Comparison of ENCODE assay signal across 14 cellular contexts in the genomic region with DNA sequence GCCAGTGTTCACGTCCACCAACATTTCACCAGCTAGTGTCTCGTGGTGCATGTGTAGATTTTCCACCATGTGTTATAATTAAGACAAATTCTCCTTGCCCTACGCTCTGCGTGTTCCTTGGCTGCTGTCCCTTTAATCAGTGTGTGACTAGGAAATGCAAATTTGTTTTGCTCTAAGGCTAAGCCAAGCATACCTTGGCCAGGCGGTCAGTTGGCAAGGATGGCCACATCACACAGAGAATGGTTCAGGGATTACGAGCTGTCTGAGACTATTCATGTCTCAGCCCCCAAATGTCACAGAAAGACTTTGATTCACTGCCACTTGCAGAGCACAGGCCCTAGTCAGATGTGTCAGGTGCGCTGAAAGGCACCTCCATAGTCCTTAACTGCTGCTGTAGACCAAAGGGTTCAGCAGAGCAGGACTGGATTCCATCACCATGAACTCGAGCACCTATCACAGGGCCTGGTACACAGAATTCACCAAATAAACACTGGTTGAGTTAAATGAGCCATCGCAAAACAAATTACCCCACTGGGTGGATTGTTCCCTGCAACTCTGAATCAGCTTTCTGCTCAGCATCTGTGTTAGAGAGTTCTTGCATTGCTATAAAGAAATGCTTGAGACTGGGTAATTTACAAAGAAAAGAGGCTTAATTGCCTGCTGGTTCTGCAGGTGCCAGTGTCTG.
DNase-seq lines count a peak whose midpoint lies in the region; ATAC-seq and TF ChIP-seq lines count a peak whose summit lies in the region.
"Had no signal": no experiment of that assay in that cellular context is flagged by ENCODE, and none has a peak within 500 bp of the region (broad histone marks: within the 10 kb centered on the region; RNA-seq: fewer than 3 reads in every experiment).

No MANE protein-coding gene starts in this region.

- H2AK5ac ChIP-seq in mesendoderm (ENCODE audit: low read length) = peak overlapping the region; percentile 87

- TF ChIP-seq EP300 in sigmoid colon (IDR thresholded peaks at IDR 0.05) = no peak

- H3K18ac ChIP-seq in mesendoderm (ENCODE audit: low read length) = no peak overlapping the region

- no peak overlapping the region for H3K9ac ChIP-seq in mesendoderm (ENCODE audit: low read length)

- H3K79me2 ChIP-seq in mesendoderm (ENCODE audit: control insufficient read depth, insufficient read depth, low read length) = no peaks in the 10 kb centered on the region

- TF ChIP-seq POLR2A in sigmoid colon (IDR thresholded peaks at IDR 0.05) = no peak

- no peak for ATAC-seq in GM21390 (IDR thresholded peaks at IDR 0.05; ENCODE audit: unreplicated experiment)
- ATAC-seq: GM23338 had no signal

- peak overlapping the region; percentile 98; the same call in 1 of the 2 replicates for H3K27ac ChIP-seq in VCaP
- no peak overlapping the region for H3K27ac ChIP-seq in mesendoderm (ENCODE audit: low read depth, low read length)
- no peak overlapping the region for H3K27ac ChIP-seq in sigmoid colon
- H3K27ac ChIP-seq: C4-2B had no signal

- no peak overlapping the region for H3K56ac ChIP-seq in mesendoderm (ENCODE audit: low read length)

- H3K36me3 ChIP-seq in mesendoderm (ENCODE audit: control insufficient read depth, insufficient read depth, low read length) = no peaks in the 10 kb centered on the region
- H3K36me3 ChIP-seq in sigmoid colon = no peaks in the 10 kb centered on the region

- no peaks in the 10 kb centered on the region for H3K79me1 ChIP-seq in mesendoderm (ENCODE audit: low read length)

- no peak overlapping the region for H2BK120ac ChIP-seq in mesendoderm (ENCODE audit: low read depth, low read length)

- H3K23ac ChIP-seq in mesendoderm (ENCODE audit: low read length) = peak overlapping the region; percentile 75

- no peak overlapping the region for H4K5ac ChIP-seq in mesendoderm (ENCODE audit: low read length)

- H3K9me3 ChIP-seq in sigmoid colon = no peaks in the 10 kb centered on the region

- no peak overlapping the region for H2BK15ac ChIP-seq in mesendoderm (replicated peaks; ENCODE audit: low read depth)

- H3K4me2 ChIP-seq in mesendoderm (ENCODE audit: low read length) = no peak overlapping the region
- H3K4me2 ChIP-seq: GM23338 had no signal

- TF ChIP-seq CTCF in VCaP (conservative IDR thresholded peaks at IDR 0.05) = no peak
- TF ChIP-seq CTCF in sigmoid colon (IDR thresholded peaks at IDR 0.05) = no peak

- DNase-seq in G401 (ENCODE audit: low spot score) (peak; percentile 98), cerebellar nuclear complex (lab: John Stamatoyannopoulos, UW) (peak; percentile 92 to 93), mesendoderm (no peak), sigmoid colon (no peak), midbrain (lab: John Stamatoyannopoulos, UW) (no peak), medulla oblongata (ENCODE audit: extremely low spot score) (no peak)
- DNase-seq: ACHN; CD4-positive, alpha-beta memory T cell; DMS79; H9 had no signal

- intact Hi-C loops in sigmoid colon (cut with DNase I) = no loop called here

- no peak overlapping the region for H3K4ac ChIP-seq in mesendoderm (ENCODE audit: low read depth, low read length)

- no peak overlapping the region for H2BK5ac ChIP-seq in mesendoderm (ENCODE audit: low read length)

- H3K4me1 ChIP-seq in mesendoderm (ENCODE audit: control insufficient read depth, low read depth, low read length) (peaks cover 16% of the 10 kb centered on the region), sigmoid colon (peaks cover 0 to 18% (median 15%) of the 10 kb centered on the region in 4 donors)

- WGBS in mesendoderm (ENCODE audit: extremely low coverage, insufficient coverage, low lambda C conversion rate) = no CpG with 5 or more reads among the region's 9 CpGs
- 91 to 93% methylated on average over 9 of the region's 9 CpGs for WGBS in sigmoid colon, 2 donors

- H4K8ac ChIP-seq in mesendoderm (ENCODE audit: low read depth, low read length) = no peak overlapping the region

- in situ Hi-C loops in G401 (cut with HindIII; ENCODE audit: low sequenced_read_pairs) = no loop called here

- H3K4me3 ChIP-seq in mesendoderm (ENCODE audit: low read length) (no peak overlapping the region), sigmoid colon (no peak overlapping the region)
- H3K4me3 ChIP-seq: GM23338 had no signal

- no peaks in the 10 kb centered on the region for H3K27me3 ChIP-seq in mesendoderm (ENCODE audit: insufficient read depth, low read length, poor library complexity)
- no peaks in the 10 kb centered on the region for H3K27me3 ChIP-seq in sigmoid colon

Comparison
In these comparisons a context has a peak if more than half of its experiments do, and no peak if none do; other contexts are left out.
1. DNase-seq: peak in G401 (single experiment) and cerebellar nuclear complex (2 of 2); none in mesendoderm (single experiment), sigmoid colon (single experiment), midbrain (single experiment) and medulla oblongata (single experiment).